In genomic region chr22:37607912-37608476, GRCh38 we compare ENCODE assay signal across 9 cellular contexts. TPM values are rescaled to one million over a fixed set of nuclear protein-coding genes. Genes with fewer than 3 reads are reported as not detected.
DNase-seq lines count a peak whose midpoint lies in the region; ATAC-seq and TF ChIP-seq lines count a peak whose summit lies in the region.
"Had no signal": no experiment of that assay in that cellular context is flagged by ENCODE, and none has a peak within 500 bp of the region (broad histone marks: within the 10 kb centered on the region; RNA-seq: fewer than 3 reads in every experiment).

No MANE protein-coding gene starts in this region.

- TF ChIP-seq CTCF in adrenal gland (IDR thresholded peaks at IDR 0.05) (no peak), left lung (IDR thresholded peaks at IDR 0.05) (no peak), thyroid gland (IDR thresholded peaks at IDR 0.05) (no peak)

- H3K27ac ChIP-seq in adrenal gland (peak overlapping the region; percentile 80 to 99 (median 94)), left lung (peak overlapping the region; percentile 95 to 98), thyroid gland (peak overlapping the region; percentile 91 to 96 (median 93))

- H3K9me3 ChIP-seq in adrenal gland (replicated peaks in 1 of 3): no peaks in the 10 kb centered on the region
- no peaks in the 10 kb centered on the region for H3K9me3 ChIP-seq in left lung
- H3K9me3 ChIP-seq in thyroid gland: no peaks in the 10 kb centered on the region

- DNase-seq in Caki2 (ENCODE audit: low read depth) (peak; percentile 24), adrenal gland (no peak), left lung (no peak), thyroid gland (no peak), RPMI8226 (no peak), hippocampal formation (lab: John Stamatoyannopoulos, UW) (no peak), NCI-H510A treated with DMSO at 0.1 percent for 48 hours (lab: John Stamatoyannopoulos, UW) (no peak)

- H3K27me3 ChIP-seq in adrenal gland: no peaks in the 10 kb centered on the region
- H3K27me3 ChIP-seq in left lung: no peaks in the 10 kb centered on the region
- no peaks in the 10 kb centered on the region for H3K27me3 ChIP-seq in thyroid gland

- WGBS in adrenal gland, 4 donors: 1 to 3% (median 2%) methylated on average over 17 to 19 of the region's 19 CpGs
- 3% methylated on average over 18 to 19 of the region's 19 CpGs for WGBS in thyroid gland, 2 donors

- intact Hi-C loops in adrenal gland (cut with DNase I): no loop called here
- intact Hi-C loops in left lung (cut with DNase I): no loop called here
- intact Hi-C loops in thyroid gland (cut with DNase I): no loop called here

- in situ Hi-C loops in Caki2 (cut with HindIII; ENCODE audit: low pct_unique_long_range_greater_than_20kb, low sequenced_read_pairs): no loop called here

- peak overlapping the region in 3 of 4 donors; percentile 27 to 89 (median 73) for H3K4me3 ChIP-seq in adrenal gland
- peak overlapping the region; percentile 96 to 99 for H3K4me3 ChIP-seq in left lung
- peak overlapping the region in 2 of 3 donors; percentile 25 to 93 for H3K4me3 ChIP-seq in thyroid gland (replicated peaks in 1 of 3)

- TF ChIP-seq POLR2A in adrenal gland (IDR thresholded peaks at IDR 0.05): no peak
- TF ChIP-seq POLR2A in thyroid gland (IDR thresholded peaks at IDR 0.05): no peak

- peak; percentile 3 for ATAC-seq in HG03060 (IDR thresholded peaks at IDR 0.05; ENCODE audit: low read depth, unreplicated experiment)
- ATAC-seq in left lung: peak; percentile 76

- H3K36me3 ChIP-seq in adrenal gland (replicated peaks in 1 of 2) (no peaks in the 10 kb centered on the region), left lung (no peaks in the 10 kb centered on the region), thyroid gland (no peaks in the 10 kb centered on the region)

- H3K4me1 ChIP-seq in adrenal gland (replicated peaks in 1 of 2) (peaks cover 15 to 39% of the 10 kb centered on the region in 2 donors), left lung (peaks cover 13 to 46% of the 10 kb centered on the region in 2 donors), thyroid gland (peaks cover 20 to 25% of the 10 kb centered on the region in 2 donors)

RNA-seq across cellular contexts. Expression of gene GGA1, which starts 0.6 kb away (rescaled TPM):
- total RNA-seq in Caki2 (2014; rRNA removed; shearing (Covaris generic); ENCODE audit: low replicate concordance): 43.4 and 52.0 TPM in 2 replicates
- total RNA-seq in adrenal gland: 10 to 100 TPM; 30.6 to 93.3 (median 65.6) TPM
- polyA plus RNA-seq in adrenal gland: 100 to 1,000 TPM in 2 of 3 donors, 10 to 100 TPM in 1; 42.4 to 160 (median 107) TPM
- total RNA-seq in left lung: 10 to 100 TPM; 53.0 to 64.3 TPM
- 10 to 100 TPM; 46.2 to 90.5 (median 60.4) TPM for total RNA-seq in thyroid gland

RNA-seq across cellular contexts. Expression of gene LGALS2, which starts 28.1 kb away (rescaled TPM):
- total RNA-seq in Caki2 (2014; rRNA removed; shearing (Covaris generic); ENCODE audit: low replicate concordance): not detected in 2 replicates
- total RNA-seq in adrenal gland (under 1 TPM in 1 of 8 donors, not detected in 7; 0.42 TPM), left lung (under 1 TPM in 1 of 2 donors, not detected in 1; 0.61 TPM), thyroid gland (not detected)
- 1 to 10 TPM in 1 of 3 donors, under 1 TPM in 2; 0.42 to 1.4 (median 0.47) TPM for polyA plus RNA-seq in adrenal gland
- total RNA-seq: RPMI7951 had no signal

RNA-seq across cellular contexts. Expression of gene SH3BP1, which starts 31.5 kb away (rescaled TPM):
- total RNA-seq in Caki2 (2014; rRNA removed; shearing (Covaris generic); ENCODE audit: low replicate concordance): 1.2 and 3.2 TPM in 2 replicates
- total RNA-seq in adrenal gland (10 to 100 TPM in 5 of 8 donors, 1 to 10 TPM in 3; 8.1 to 18.7 (median 10.6) TPM), left lung (10 to 100 TPM; 14.0 to 40.7 TPM), thyroid gland (10 to 100 TPM in 1 of 4 donors, 1 to 10 TPM in 2, under 1 TPM in 1; 0.81 to 10.1 (median 3.3) TPM)
- 10 to 100 TPM in 1 of 3 donors, 1 to 10 TPM in 2; 2.4 to 27.3 (median 9.8) TPM for polyA plus RNA-seq in adrenal gland

RNA-seq across cellular contexts. Expression of gene CDC42EP1, which starts 47.7 kb away (rescaled TPM):
- 8.9 and 9.1 TPM in 2 replicates for total RNA-seq in Caki2 (2014; rRNA removed; shearing (Covaris generic); ENCODE audit: low replicate concordance)
- total RNA-seq in adrenal gland (100 to 1,000 TPM in 5 of 8 donors, 10 to 100 TPM in 3; 74.4 to 159 (median 125) TPM), left lung (10 to 100 TPM; 74.0 to 84.3 TPM), thyroid gland (10 to 100 TPM; 15.7 to 23.3 (median 18.3) TPM)
- 10 to 100 TPM; 19.7 to 65.1 (median 39.5) TPM for polyA plus RNA-seq in adrenal gland

RNA-seq across cellular contexts. Expression of gene PDXP, which starts 50.5 kb away (rescaled TPM):
- 51.9 and 75.8 TPM in 2 replicates for total RNA-seq in Caki2 (2014; rRNA removed; shearing (Covaris generic); ENCODE audit: low replicate concordance)
- total RNA-seq in adrenal gland (10 to 100 TPM; 16.2 to 49.7 (median 20.9) TPM), left lung (10 to 100 TPM in 1 of 2 donors, 1 to 10 TPM in 1; 8.3 to 10.1 TPM), thyroid gland (10 to 100 TPM in 3 of 4 donors, 1 to 10 TPM in 1; 4.2 to 15.8 (median 12.3) TPM)
- polyA plus RNA-seq in adrenal gland: 10 to 100 TPM in 2 of 3 donors, 1 to 10 TPM in 1; 10.0 to 41.9 (median 13.4) TPM
